In genomic region chr1:11796036-11796828, GRCh38 we compare ENCODE assay signal across 15 cellular contexts. TPM values are rescaled to one million over a fixed set of nuclear protein-coding genes. Genes with fewer than 3 reads are reported as not detected.
DNase-seq lines count a peak whose midpoint lies in the region; ATAC-seq and TF ChIP-seq lines count a peak whose summit lies in the region.
"Had no signal": no experiment of that assay in that cellular context is flagged by ENCODE, and none has a peak within 500 bp of the region (broad histone marks: within the 10 kb centered on the region; RNA-seq: fewer than 3 reads in every experiment).

No MANE protein-coding gene starts in this region.

- peak; percentile 63 for DNase-seq in M059J (ENCODE audit: low read depth)
- DNase-seq in esophagus squamous epithelium (lab: John Stamatoyannopoulos, UW) = no peak
- peak in 1 of 3 donors; percentile 11 for DNase-seq in right lobe of liver
- DNase-seq in NK-92 (lab: John Stamatoyannopoulos, UW; ENCODE audit: unreplicated experiment) = no peak
- DNase-seq in Kasumi-1 (lab: John Stamatoyannopoulos, UW) = no peak
- DNase-seq in activated T-helper 2 cell treated with anti-CD3 and anti-CD28 coated beads, Interferon-gamma antibody, Interleukin-2, Interleukin-4, amounts not matched to agents 10 μg/mL and 5 μg/mL and 100 μg/mL, durations not matched to agents 14 hours and 24 hours and 36 hours (ENCODE audit: low spot score) = no peak
- no peak for DNase-seq in MM.1S
- DNase-seq: activated T-cell treated with anti-CD3 and anti-CD28 coated beads for 4 hours; NCI-H1048; NCI-H526; stimulated activated CD4-positive, alpha-beta T cell treated with anti-CD3 and anti-CD28 coated beads, Interleukin-1b, Interleukin-23, amount 100 ng/mL, for 48 hours; stimulated activated naive CD4-positive, alpha-beta T cell treated with Interleukin-2 at 50 U/mL for 16 hours had no signal

- TF ChIP-seq POLR2A in esophagus squamous epithelium (IDR thresholded peaks at IDR 0.05) (no peak), right lobe of liver (IDR thresholded peaks at IDR 0.05) (no peak)

- no peak overlapping the region for H2AFZ ChIP-seq in MM.1S (ENCODE audit: low read length)

- H3K9me3 Mint-ChIP-seq in activated T-helper 2 cell treated with anti-CD3 and anti-CD28 coated beads, Interferon-gamma antibody, Interleukin-2, Interleukin-4, amounts not matched to agents 10 μg/mL and 5 μg/mL and 100 μg/mL, durations not matched to agents 14 hours and 24 hours and 36 hours = no peaks in the 10 kb centered on the region
- H3K9me3 Mint-ChIP-seq: CD14-positive monocyte had no signal

- H3K9ac ChIP-seq in stomach smooth muscle (ENCODE audit: low read length in 2 of 2) (no peak overlapping the region), MM.1S (ENCODE audit: low read length) (no peak overlapping the region)

- H4K20me1 ChIP-seq in MM.1S (ENCODE audit: insufficient read depth, low read length) = no peaks in the 10 kb centered on the region

- no peaks in the 10 kb centered on the region for H3K4me1 Mint-ChIP-seq in activated T-helper 2 cell treated with anti-CD3 and anti-CD28 coated beads, Interferon-gamma antibody, Interleukin-2, Interleukin-4, amounts not matched to agents 10 μg/mL and 5 μg/mL and 100 μg/mL, durations not matched to agents 14 hours and 24 hours and 36 hours (ENCODE audit: low read depth)

- H3K9me3 ChIP-seq in esophagus squamous epithelium = no peaks in the 10 kb centered on the region
- no peaks in the 10 kb centered on the region for H3K9me3 ChIP-seq in right lobe of liver
- no peaks in the 10 kb centered on the region for H3K9me3 ChIP-seq in stomach smooth muscle (ENCODE audit: control insufficient read depth in 2 of 2, low read length in 2 of 2)
- no peaks in the 10 kb centered on the region for H3K9me3 ChIP-seq in MM.1S (replicated peaks; ENCODE audit: insufficient read depth, low read length)
- H3K9me3 ChIP-seq: neutrophil had no signal

- no peaks in the 10 kb centered on the region for H3K27me3 Mint-ChIP-seq in activated T-helper 2 cell treated with anti-CD3 and anti-CD28 coated beads, Interferon-gamma antibody, Interleukin-2, Interleukin-4, amounts not matched to agents 10 μg/mL and 5 μg/mL and 100 μg/mL, durations not matched to agents 14 hours and 24 hours and 36 hours (ENCODE audit: low read depth)

- H3K36me3 Mint-ChIP-seq in activated T-helper 2 cell treated with anti-CD3 and anti-CD28 coated beads, Interferon-gamma antibody, Interleukin-2, Interleukin-4, amounts not matched to agents 10 μg/mL and 5 μg/mL and 100 μg/mL, durations not matched to agents 14 hours and 24 hours and 36 hours (ENCODE audit: low read depth) = peaks cover 45% of the 10 kb centered on the region

- no peaks in the 10 kb centered on the region for H3K79me2 ChIP-seq in MM.1S (ENCODE audit: low read length)

- H3K27ac Mint-ChIP-seq in activated T-helper 2 cell treated with anti-CD3 and anti-CD28 coated beads, Interferon-gamma antibody, Interleukin-2, Interleukin-4, amounts not matched to agents 10 μg/mL and 5 μg/mL and 100 μg/mL, durations not matched to agents 14 hours and 24 hours and 36 hours = no peak overlapping the region

- H3K4me2 ChIP-seq in MM.1S (ENCODE audit: low read depth, low read length) = no peak overlapping the region

- 74 to 78% methylated on average over 13 to 14 of the region's 15 CpGs for WGBS in esophagus squamous epithelium, 2 donors
- 86% methylated on average over 1 of the region's 15 CpGs for WGBS in right lobe of liver (ENCODE audit: insufficient coverage, low coverage, low lambda C conversion rate, missing lambda C conversion rate)

- H3K27me3 ChIP-seq in esophagus squamous epithelium = no peaks in the 10 kb centered on the region
- no peaks in the 10 kb centered on the region for H3K27me3 ChIP-seq in right lobe of liver
- no peaks in the 10 kb centered on the region for H3K27me3 ChIP-seq in stomach smooth muscle (ENCODE audit: control insufficient read depth in 1 of 2, insufficient read depth in 2 of 2, low read length in 2 of 2)
- no peaks in the 10 kb centered on the region for H3K27me3 ChIP-seq in MM.1S (replicated peaks; ENCODE audit: insufficient read depth, low read length)
- H3K27me3 ChIP-seq: neutrophil had no signal

- H3F3A ChIP-seq in MM.1S (ENCODE audit: insufficient read depth, low read length) = no peaks in the 10 kb centered on the region

- H3K27ac ChIP-seq in esophagus squamous epithelium = peak overlapping the region in 3 of 4 donors; percentile 5 to 44 (median 34)
- peak overlapping the region in 2 of 3 donors; percentile 26 to 30 for H3K27ac ChIP-seq in right lobe of liver
- H3K27ac ChIP-seq in stomach smooth muscle (ENCODE audit: low read length) = peak overlapping the region; percentile 24
- H3K27ac ChIP-seq in MM.1S (ENCODE audit: low read length) = no peak overlapping the region
- H3K27ac ChIP-seq: neutrophil had no signal

- peak in 2 of 4 donors; percentile 7 to 22 for ATAC-seq in right lobe of liver

- no peaks in the 10 kb centered on the region for H3K9me2 ChIP-seq in MM.1S (replicated peaks; ENCODE audit: insufficient read depth, low read length)

- TF ChIP-seq CTCF in esophagus squamous epithelium (IDR thresholded peaks at IDR 0.05) (no peak), right lobe of liver (IDR thresholded peaks at IDR 0.05) (no peak), MM.1S (IDR thresholded peaks at IDR 0.05; ENCODE audit: low read length) (no peak)

- H3K4me3 Mint-ChIP-seq in activated T-helper 2 cell treated with anti-CD3 and anti-CD28 coated beads, Interferon-gamma antibody, Interleukin-2, Interleukin-4, amounts not matched to agents 10 μg/mL and 5 μg/mL and 100 μg/mL, durations not matched to agents 14 hours and 24 hours and 36 hours (ENCODE audit: low read depth) = no peak overlapping the region
- H3K4me3 Mint-ChIP-seq: CD14-positive monocyte had no signal

- H3K36me3 ChIP-seq in esophagus squamous epithelium = peaks cover 37 to 85% (median 38%) of the 10 kb centered on the region in 3 donors
- H3K36me3 ChIP-seq in right lobe of liver = peaks cover 0 to 61% (median 24%) of the 10 kb centered on the region in 4 donors
- peaks cover 51 to 60% of the 10 kb centered on the region in 2 donors for H3K36me3 ChIP-seq in stomach smooth muscle (ENCODE audit: control insufficient read depth in 2 of 2, insufficient read depth in 2 of 2, low read length in 2 of 2)
- no peaks in the 10 kb centered on the region for H3K36me3 ChIP-seq in MM.1S (replicated peaks; ENCODE audit: insufficient read depth, low read length)

- H3K4me3 ChIP-seq in esophagus squamous epithelium (no peak overlapping the region), right lobe of liver (no peak overlapping the region), stomach smooth muscle (ENCODE audit: low read length in 2 of 2) (no peak overlapping the region), MM.1S (ENCODE audit: low read length) (no peak overlapping the region)

- H3K4me1 ChIP-seq in esophagus squamous epithelium (peaks cover 5 to 46% (median 19%) of the 10 kb centered on the region in 3 donors), right lobe of liver (peaks cover 0 to 25% (median 5%) of the 10 kb centered on the region in 4 donors), stomach smooth muscle (ENCODE audit: control insufficient read depth, insufficient read depth, low read length) (peaks cover 7% of the 10 kb centered on the region), MM.1S (ENCODE audit: low read length) (no peaks in the 10 kb centered on the region)

- intact Hi-C loops in esophagus squamous epithelium (cut with DNase I) = no loop called here
- intact Hi-C loops in right lobe of liver (cut with DNase I) = no loop called here
- intact Hi-C loops in activated T-helper 2 cell treated with anti-CD3 and anti-CD28 coated beads, Interferon-gamma antibody, Interleukin-2, Interleukin-4, amounts not matched to agents 10 μg/mL and 5 μg/mL and 100 μg/mL, durations not matched to agents 14 hours and 24 hours and 36 hours (cut with micrococcal nuclease) = no loop called here

RNA-seq across cellular contexts. Expression of gene MTHFR, which starts 9.5 kb away (rescaled TPM):
- total RNA-seq in M059J (2014; rRNA removed; shearing (Covaris generic)) = 2.0 and 7.5 TPM in 2 replicates
- 10 to 100 TPM; 15.6 to 30.1 (median 25.4) TPM for total RNA-seq in esophagus squamous epithelium
- total RNA-seq in right lobe of liver = 10 to 100 TPM; 10.6 to 20.1 (median 15.6) TPM
- 18.8 and 21.4 TPM in 2 replicates for total RNA-seq in activated T-helper 2 cell treated with anti-CD3 and anti-CD28 coated beads, Interferon-gamma antibody, Interleukin-2, Interleukin-4, amounts not matched to agents 10 μg/mL and 5 μg/mL and 100 μg/mL, durations not matched to agents 14 hours and 24 hours and 36 hours

RNA-seq across cellular contexts. Expression of gene CLCN6, which starts 9.8 kb away (rescaled TPM):
- 3.2 and 6.9 TPM in 2 replicates for total RNA-seq in M059J (2014; rRNA removed; shearing (Covaris generic))
- 10 to 100 TPM in 2 of 4 donors, 1 to 10 TPM in 2; 4.2 to 13.5 (median 9.9) TPM for total RNA-seq in esophagus squamous epithelium
- 10 to 100 TPM in 2 of 6 experiments, 1 to 10 TPM in 4; 4.2 to 12.7 (median 9.2) TPM for total RNA-seq in right lobe of liver
- 18.8 and 18.9 TPM in 2 replicates for total RNA-seq in activated T-helper 2 cell treated with anti-CD3 and anti-CD28 coated beads, Interferon-gamma antibody, Interleukin-2, Interleukin-4, amounts not matched to agents 10 μg/mL and 5 μg/mL and 100 μg/mL, durations not matched to agents 14 hours and 24 hours and 36 hours

RNA-seq across cellular contexts. Expression of gene C1orf167, which starts 34.2 kb away (rescaled TPM):
- not detected in 2 replicates for total RNA-seq in M059J (2014; rRNA removed; shearing (Covaris generic))
- 1 to 10 TPM in 1 of 4 donors, under 1 TPM in 2, not detected in 1; 0.31 to 2.6 (median 0.76) TPM for total RNA-seq in esophagus squamous epithelium
- total RNA-seq in right lobe of liver = not detected
- not detected in 2 replicates for total RNA-seq in activated T-helper 2 cell treated with anti-CD3 and anti-CD28 coated beads, Interferon-gamma antibody, Interleukin-2, Interleukin-4, amounts not matched to agents 10 μg/mL and 5 μg/mL and 100 μg/mL, durations not matched to agents 14 hours and 24 hours and 36 hours

RNA-seq across cellular contexts. Expression of gene NPPA, which starts 51.4 kb away (rescaled TPM):
- total RNA-seq in M059J (2014; rRNA removed; shearing (Covaris generic)) = not detected in 2 replicates
- total RNA-seq in esophagus squamous epithelium (not detected), right lobe of liver (1 to 10 TPM in 2 of 6 experiments, under 1 TPM in 2, not detected in 2; 0.27 to 2.3 (median 1.3) TPM)
- not detected in 2 replicates for total RNA-seq in activated T-helper 2 cell treated with anti-CD3 and anti-CD28 coated beads, Interferon-gamma antibody, Interleukin-2, Interleukin-4, amounts not matched to agents 10 μg/mL and 5 μg/mL and 100 μg/mL, durations not matched to agents 14 hours and 24 hours and 36 hours
